In the genomic region with DNA sequence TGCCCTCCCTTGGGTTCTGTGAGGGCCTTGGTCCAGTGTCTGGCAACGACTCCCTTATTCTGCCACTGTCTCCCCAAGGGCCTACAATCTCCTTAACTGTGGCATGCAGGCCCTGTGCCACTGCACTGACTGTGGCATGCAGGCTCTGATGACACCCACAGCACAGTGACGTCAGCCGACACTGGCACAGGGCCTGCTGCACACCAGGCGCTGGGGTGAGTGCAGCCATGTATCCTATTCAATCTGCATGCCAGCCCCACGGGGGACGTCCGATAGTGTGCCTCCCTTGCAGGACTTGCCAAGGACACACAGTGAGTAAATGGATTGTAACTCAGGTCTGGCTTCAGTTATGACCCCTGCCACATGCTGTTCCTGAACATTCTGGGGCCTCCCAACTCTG, we compare ENCODE assay signal across 1 cellular context.
TF ChIP-seq lines count a peak whose summit lies in the region.

No MANE protein-coding gene starts in this region.

TF ChIP-seq in liver, 16 proteins besides CTCF, POLR2A, EP300 and RAD21 (continued from another document):
- TF ChIP-seq MAX (IDR thresholded peaks at IDR 0.05) (peak; percentile 91), HNF4G (IDR thresholded peaks at IDR 0.05) (no peak), FOXA1 (IDR thresholded peaks at IDR 0.05) (peak; percentile 43)
